ENCODE assay signal across 24 cellular contexts in genomic region chr5:42828661-42829060, GRCh38. TPM values are rescaled to one million over a fixed set of nuclear protein-coding genes. Genes with fewer than 3 reads are reported as not detected.
"Had no signal": no experiment of that assay in that cellular context is flagged by ENCODE, and none has a peak within 500 bp of the region (broad histone marks: within the 10 kb centered on the region; RNA-seq: fewer than 3 reads in every experiment).

No MANE protein-coding gene starts in this region.

- H3K79me2 ChIP-seq: parathyroid adenoma had no signal

- H3K9me3 ChIP-seq: esophagus muscularis mucosa, gastrocnemius medialis, psoas muscle, spleen, tibial nerve had no signal

- H3K27me3 ChIP-seq: esophagus muscularis mucosa, gastrocnemius medialis, spleen, tibial nerve had no signal

- H3K36me3 ChIP-seq: esophagus muscularis mucosa, gastrocnemius medialis, spleen, tibial nerve had no signal

- H3K27ac ChIP-seq: esophagus muscularis mucosa, gastrocnemius medialis, parathyroid adenoma, psoas muscle, spleen, tibial nerve had no signal

- DNase-seq: activated CD4-positive, alpha-beta T cell treated with anti-CD3 and anti-CD28 coated beads for 36 hours; activated CD4-positive, CD25-positive, alpha-beta regulatory T cell; activated CD8-positive, alpha-beta memory T cell treated with anti-CD3 and anti-CD28 coated beads for 24 hours; activated gamma-delta T cell; activated naive CD8-positive, alpha-beta T cell treated with anti-CD3 and anti-CD28 coated beads, Interleukin-2, amount 50 U/mL, for 24 hours; activated T-cell treated with anti-CD3 and anti-CD28 coated beads, Interleukin-2, amount 50 U/mL, for 1 hour; anterior cingulate cortex; dermis blood vessel endothelial cell; effector CD4-positive, alpha-beta T cell; gastrocnemius medialis; glutamatergic neuron; left cardiac atrium; left ventricle myocardium superior; naive B cell; psoas muscle; right cardiac atrium; spleen; stimulated activated naive CD4-positive, alpha-beta T cell had no signal

- H3K9me3 Mint-ChIP-seq: activated naive CD4-positive, alpha-beta T cell treated with anti-CD3 and anti-CD28 coated beads, Interleukin-2, amount 50 U/mL, for 24 hours; central memory CD8-positive, alpha-beta T cell had no signal

- H3K27ac Mint-ChIP-seq: activated CD4-positive, alpha-beta T cell treated with anti-CD3 and anti-CD28 coated beads for 36 hours; activated naive CD4-positive, alpha-beta T cell treated with anti-CD3 and anti-CD28 coated beads, Interleukin-2, amount 50 U/mL, for 24 hours; activated naive CD8-positive, alpha-beta T cell treated with anti-CD3 and anti-CD28 coated beads, Interleukin-2, amount 50 U/mL, for 24 hours; naive B cell had no signal

- H3K27me3 Mint-ChIP-seq: activated CD4-positive, alpha-beta T cell treated with anti-CD3 and anti-CD28 coated beads for 36 hours had no signal

- H3K36me3 Mint-ChIP-seq: activated naive CD4-positive, alpha-beta T cell treated with anti-CD3 and anti-CD28 coated beads, Interleukin-2, amount 50 U/mL, for 24 hours; naive B cell had no signal

- H3K9ac ChIP-seq: parathyroid adenoma had no signal

- H2AFZ ChIP-seq: parathyroid adenoma had no signal

- H3K4me3 ChIP-seq: esophagus muscularis mucosa, gastrocnemius medialis, psoas muscle, spleen, tibial nerve had no signal

- ATAC-seq: activated CD4-positive, alpha-beta T cell treated with anti-CD3 and anti-CD28 coated beads for 36 hours; activated naive CD8-positive, alpha-beta T cell treated with anti-CD3 and anti-CD28 coated beads, Interleukin-2, amount 50 U/mL, for 24 hours; gastrocnemius medialis; left cardiac atrium; left ventricle myocardium superior; psoas muscle; right cardiac atrium had no signal

- H3K4me1 Mint-ChIP-seq: activated CD4-positive, alpha-beta T cell treated with anti-CD3 and anti-CD28 coated beads for 36 hours; activated naive CD4-positive, alpha-beta T cell treated with anti-CD3 and anti-CD28 coated beads, Interleukin-2, amount 50 U/mL, for 24 hours; activated naive CD8-positive, alpha-beta T cell treated with anti-CD3 and anti-CD28 coated beads, Interleukin-2, amount 50 U/mL, for 24 hours; central memory CD8-positive, alpha-beta T cell; naive B cell had no signal

- H3K4me1 ChIP-seq: parathyroid adenoma, psoas muscle had no signal

- H3K4me3 Mint-ChIP-seq: activated CD4-positive, alpha-beta T cell treated with anti-CD3 and anti-CD28 coated beads for 36 hours; activated naive CD4-positive, alpha-beta T cell treated with anti-CD3 and anti-CD28 coated beads, Interleukin-2, amount 50 U/mL, for 24 hours; activated naive CD8-positive, alpha-beta T cell treated with anti-CD3 and anti-CD28 coated beads, Interleukin-2, amount 50 U/mL, for 24 hours; central memory CD8-positive, alpha-beta T cell; naive B cell had no signal

RNA-seq across cellular contexts. Expression of gene SELENOP, which starts 17.0 kb away (rescaled TPM):
- total RNA-seq: activated CD4-positive, alpha-beta T cell treated with anti-CD3 and anti-CD28 coated beads for 36 hours; T-helper 1 cell treated with Interleukin-12 subunit alpha and Interleukin-12 subunit beta and Interleukin-4 antibody, amounts not matched to agents 30 ng/mL and 1 ng/mL, for 36 hours had no signal
